ENCODE assay signal across 14 cellular contexts in genomic region chrX:133984857-133985163, GRCh38. TPM values are rescaled to one million over a fixed set of nuclear protein-coding genes. Genes with fewer than 3 reads are reported as not detected.
A peak's percentile ranks its signal among the peaks of the same experiment; 100 is the strongest.
DNase-seq lines count a peak whose midpoint lies in the region; ATAC-seq and TF ChIP-seq lines count a peak whose summit lies in the region.
"Had no signal": no experiment of that assay in that cellular context is flagged by ENCODE, and none has a peak within 500 bp of the region (broad histone marks: within the 10 kb centered on the region; RNA-seq: fewer than 3 reads in every experiment).

No MANE protein-coding gene starts in this region.

- peaks cover 36% of the 10 kb centered on the region for H3K27me3 ChIP-seq in left ventricle myocardium inferior (ENCODE audit: low read depth)
- peaks cover 24% of the 10 kb centered on the region for H3K27me3 ChIP-seq in neural cell (ENCODE audit: insufficient read depth, low read depth, low read length)
- no peaks in the 10 kb centered on the region for H3K27me3 ChIP-seq in effector memory CD4-positive, alpha-beta T cell (replicated peaks; ENCODE audit: control insufficient read depth, insufficient read depth, low read length, poor library complexity, severe bottlenecking)

- no peaks in the 10 kb centered on the region for H3K36me3 ChIP-seq in left ventricle myocardium inferior
- H3K36me3 ChIP-seq in neural cell (ENCODE audit: insufficient read depth, low read length), result no peaks in the 10 kb centered on the region
- no peaks in the 10 kb centered on the region for H3K36me3 ChIP-seq in effector memory CD4-positive, alpha-beta T cell (ENCODE audit: control insufficient read depth, insufficient read depth, low read length)
- H3K36me3 ChIP-seq: gastrocnemius medialis, uterus had no signal

- H3K36me3 Mint-ChIP-seq in stimulated activated memory B cell treated with anti-CD40 and anti-IgM and Interleukin-4, amounts not matched to agents 10 μg/mL and 1 μg/mL and 100 μg/mL, for 72 hours, result no peaks in the 10 kb centered on the region

- H3K9me3 ChIP-seq in left ventricle myocardium inferior (replicated peaks) (no peaks in the 10 kb centered on the region), neural cell (ENCODE audit: low read length) (no peaks in the 10 kb centered on the region)
- H3K9me3 ChIP-seq in effector memory CD4-positive, alpha-beta T cell (ENCODE audit: control insufficient read depth, low read length), result no peaks in the 10 kb centered on the region
- H3K9me3 ChIP-seq: gastrocnemius medialis, uterus had no signal

- peaks cover 39% of the 10 kb centered on the region for H3K27me3 Mint-ChIP-seq in stimulated activated memory B cell treated with anti-CD40 and anti-IgM and Interleukin-4, amounts not matched to agents 10 μg/mL and 1 μg/mL and 100 μg/mL, for 72 hours

- no peaks in the 10 kb centered on the region for H3K79me2 ChIP-seq in neural cell (replicated peaks; ENCODE audit: insufficient read depth, low read length)

- no peaks in the 10 kb centered on the region for H4K20me1 ChIP-seq in neural cell (ENCODE audit: insufficient read depth)

- no peaks in the 10 kb centered on the region for H3K9me2 ChIP-seq in neural cell (ENCODE audit: insufficient read depth, low read length)

- no peak for DNase-seq in left ventricle myocardium inferior
- no peak for DNase-seq in cardiac septum (ENCODE audit: low spot score)
- no peak for DNase-seq in effector memory CD4-positive, alpha-beta T cell
- DNase-seq: DMS79, gastrocnemius medialis, KG1, NCI-H1694, NCI-H526 had no signal

- no peaks in the 10 kb centered on the region for H3K9me3 Mint-ChIP-seq in stimulated activated memory B cell treated with anti-CD40 and anti-IgM and Interleukin-4, amounts not matched to agents 10 μg/mL and 1 μg/mL and 100 μg/mL, for 72 hours

- H3K4me1 ChIP-seq in left ventricle myocardium inferior, result peaks cover 4% of the 10 kb centered on the region
- peaks cover 4% of the 10 kb centered on the region for H3K4me1 ChIP-seq in effector memory CD4-positive, alpha-beta T cell (ENCODE audit: control insufficient read depth, insufficient read depth, low read length, poor library complexity, severe bottlenecking)

- no peak for TF ChIP-seq RAD21 in neural cell (conservative IDR thresholded peaks at IDR 0.05)

- no peak overlapping the region for H3K27ac ChIP-seq in left ventricle myocardium inferior (replicated peaks)
- H3K27ac ChIP-seq in neural cell (ENCODE audit: low read length), result no peak overlapping the region
- no peak overlapping the region for H3K27ac ChIP-seq in effector memory CD4-positive, alpha-beta T cell (ENCODE audit: insufficient read depth, low read length, poor library complexity, severe bottlenecking)
- H3K27ac ChIP-seq: gastrocnemius medialis, uterus had no signal

- H2AFZ ChIP-seq in neural cell (ENCODE audit: low read depth, low read length), result no peak overlapping the region

- intact Hi-C loops in left ventricle myocardium inferior (cut with micrococcal nuclease) (no loop called here), cardiac septum (cut with DNase I) (no loop called here)

- no peak for TF ChIP-seq CTCF in left ventricle myocardium inferior (IDR thresholded peaks at IDR 0.05; ENCODE audit: borderline replicate concordance)
- TF ChIP-seq CTCF in neural cell (IDR thresholded peaks at IDR 0.05; ENCODE audit: poor library complexity, severe bottlenecking), result no peak

- H3K27ac Mint-ChIP-seq in stimulated activated memory B cell treated with anti-CD40 and anti-IgM and Interleukin-4, amounts not matched to agents 10 μg/mL and 1 μg/mL and 100 μg/mL, for 72 hours, result no peak overlapping the region

- H3K4me1 Mint-ChIP-seq in stimulated activated memory B cell treated with anti-CD40 and anti-IgM and Interleukin-4, amounts not matched to agents 10 μg/mL and 1 μg/mL and 100 μg/mL, for 72 hours, result no peaks in the 10 kb centered on the region

- TF ChIP-seq EP300 in neural cell (conservative IDR thresholded peaks at IDR 0.05; ENCODE audit: poor library complexity, severe bottlenecking), result no peak

- H3K4me3 ChIP-seq in left ventricle myocardium inferior, result peak overlapping the region; percentile 55
- H3K4me3 ChIP-seq in neural cell (ENCODE audit: low read length), result peak overlapping the region; percentile 68
- no peak overlapping the region for H3K4me3 ChIP-seq in effector memory CD4-positive, alpha-beta T cell (ENCODE audit: insufficient read depth, low read depth, low read length, poor library complexity, severe bottlenecking)

- no peak overlapping the region for H3K9ac ChIP-seq in neural cell (ENCODE audit: low read length)

- H3K4me2 ChIP-seq in neural cell (ENCODE audit: low read length), result peak overlapping the region; percentile 48

- ATAC-seq in esophagus mucosa (peak; percentile 22), GM18861 (IDR thresholded peaks at IDR 0.05; ENCODE audit: unreplicated experiment) (no peak), HG03521 (IDR thresholded peaks at IDR 0.05; ENCODE audit: unreplicated experiment) (no peak)
- ATAC-seq in stimulated activated memory B cell treated with anti-CD40 and anti-IgM and Interleukin-4, amounts not matched to agents 10 μg/mL and 1 μg/mL and 100 μg/mL, for 72 hours, result no peak
- ATAC-seq: gastrocnemius medialis had no signal

- H3K4me3 Mint-ChIP-seq in stimulated activated memory B cell treated with anti-CD40 and anti-IgM and Interleukin-4, amounts not matched to agents 10 μg/mL and 1 μg/mL and 100 μg/mL, for 72 hours, result no peak overlapping the region

- H3F3A ChIP-seq in neural cell (ENCODE audit: insufficient read depth, low read length, poor library complexity, severe bottlenecking), result no peaks in the 10 kb centered on the region

TF ChIP-seq in neural cell, 6 proteins besides CTCF, POLR2A, EP300 and RAD21:
- TF ChIP-seq, protein P1, sequence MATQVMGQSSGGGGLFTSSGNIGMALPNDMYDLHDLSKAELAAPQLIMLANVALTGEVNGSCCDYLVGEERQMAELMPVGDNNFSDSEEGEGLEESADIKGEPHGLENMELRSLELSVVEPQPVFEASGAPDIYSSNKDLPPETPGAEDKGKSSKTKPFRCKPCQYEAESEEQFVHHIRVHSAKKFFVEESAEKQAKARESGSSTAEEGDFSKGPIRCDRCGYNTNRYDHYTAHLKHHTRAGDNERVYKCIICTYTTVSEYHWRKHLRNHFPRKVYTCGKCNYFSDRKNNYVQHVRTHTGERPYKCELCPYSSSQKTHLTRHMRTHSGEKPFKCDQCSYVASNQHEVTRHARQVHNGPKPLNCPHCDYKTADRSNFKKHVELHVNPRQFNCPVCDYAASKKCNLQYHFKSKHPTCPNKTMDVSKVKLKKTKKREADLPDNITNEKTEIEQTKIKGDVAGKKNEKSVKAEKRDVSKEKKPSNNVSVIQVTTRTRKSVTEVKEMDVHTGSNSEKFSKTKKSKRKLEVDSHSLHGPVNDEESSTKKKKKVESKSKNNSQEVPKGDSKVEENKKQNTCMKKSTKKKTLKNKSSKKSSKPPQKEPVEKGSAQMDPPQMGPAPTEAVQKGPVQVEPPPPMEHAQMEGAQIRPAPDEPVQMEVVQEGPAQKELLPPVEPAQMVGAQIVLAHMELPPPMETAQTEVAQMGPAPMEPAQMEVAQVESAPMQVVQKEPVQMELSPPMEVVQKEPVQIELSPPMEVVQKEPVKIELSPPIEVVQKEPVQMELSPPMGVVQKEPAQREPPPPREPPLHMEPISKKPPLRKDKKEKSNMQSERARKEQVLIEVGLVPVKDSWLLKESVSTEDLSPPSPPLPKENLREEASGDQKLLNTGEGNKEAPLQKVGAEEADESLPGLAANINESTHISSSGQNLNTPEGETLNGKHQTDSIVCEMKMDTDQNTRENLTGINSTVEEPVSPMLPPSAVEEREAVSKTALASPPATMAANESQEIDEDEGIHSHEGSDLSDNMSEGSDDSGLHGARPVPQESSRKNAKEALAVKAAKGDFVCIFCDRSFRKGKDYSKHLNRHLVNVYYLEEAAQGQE (IDR thresholded peaks at IDR 0.05; ENCODE audit: borderline replicate concordance), result no peak
- TF ChIP-seq MXI1 (conservative IDR thresholded peaks at IDR 0.05; ENCODE audit: poor library complexity, severe bottlenecking) (no peak), POLR2AphosphoS5 (IDR thresholded peaks at IDR 0.05) (no peak), TAF1 (IDR thresholded peaks at IDR 0.05; ENCODE audit: low read depth) (no peak), EZH2 (IDR thresholded peaks at IDR 0.05; ENCODE audit: borderline replicate concordance, insufficient read depth, low read length, poor library complexity, severe bottlenecking) (no peak), SMC3 (conservative IDR thresholded peaks at IDR 0.05; ENCODE audit: poor library complexity) (no peak)

RNA-seq across cellular contexts. Expression of gene GPC3, which starts 0.6 kb away (rescaled TPM):
- 5.4 TPM for total RNA-seq in left ventricle myocardium inferior
- 1.6 TPM for total RNA-seq in cardiac septum
- total RNA-seq in esophagus mucosa, result 0.28 TPM
- polyA plus RNA-seq in neural cell, result 1.4 and 2.1 TPM in 2 replicates
- 1.5 and 3.1 TPM in 2 replicates for polyA minus RNA-seq in neural cell
